25 cellular contexts compared by ENCODE assay signal in genomic region chr2:20990446-20990988, GRCh38. TPM values are rescaled to one million over a fixed set of nuclear protein-coding genes. Genes with fewer than 3 reads are reported as not detected.
DNase-seq lines count a peak whose midpoint lies in the region; ATAC-seq and TF ChIP-seq lines count a peak whose summit lies in the region.
"Had no signal": no experiment of that assay in that cellular context is flagged by ENCODE, and none has a peak within 500 bp of the region (broad histone marks: within the 10 kb centered on the region; RNA-seq: fewer than 3 reads in every experiment).

No MANE protein-coding gene starts in this region.

- H3K9me3 ChIP-seq in HEK293 (ENCODE audit: control insufficient read depth, insufficient read depth, low read depth, low read length) (no peaks in the 10 kb centered on the region), aorta (ENCODE audit: control insufficient read depth, low read length) (no peaks in the 10 kb centered on the region)
- H3K9me3 ChIP-seq: left lung had no signal

- POLR2A ChIA-PET in HEK293 (lab: Yijun Ruan, JAX): no interaction called here

- H3K4me1 Mint-ChIP-seq in chondrocyte (ENCODE audit: low read depth) (peaks cover 55% of the 10 kb centered on the region), progenitor cell of endocrine pancreas (ENCODE audit: low read depth) (no peaks in the 10 kb centered on the region)
- H3K4me1 Mint-ChIP-seq: activated CD4-positive, alpha-beta T cell treated with anti-CD3 and anti-CD28 coated beads for 36 hours; activated naive CD8-positive, alpha-beta T cell treated with anti-CD3 and anti-CD28 coated beads, Interleukin-2, amount 10 ng/mL, durations not matched to agents 7 days and 5 days; CD14-positive monocyte; naive thymus-derived CD4-positive, alpha-beta T cell had no signal

- 82 to 85% methylated on average over 12 of the region's 12 CpGs for WGBS in aorta, 2 donors

- H3K27ac Mint-ChIP-seq in chondrocyte (ENCODE audit: unreplicated experiment): peak overlapping the region; percentile 69
- H3K27ac Mint-ChIP-seq in progenitor cell of endocrine pancreas: peak overlapping the region; percentile 19
- H3K27ac Mint-ChIP-seq: activated CD4-positive, alpha-beta T cell treated with anti-CD3 and anti-CD28 coated beads for 36 hours; activated naive CD8-positive, alpha-beta T cell treated with anti-CD3 and anti-CD28 coated beads, Interleukin-2, amount 10 ng/mL, durations not matched to agents 7 days and 5 days; CD14-positive monocyte; naive thymus-derived CD4-positive, alpha-beta T cell; T-helper 2 cell treated with Interferon-gamma antibody and Interleukin-4, amounts not matched to agents 5 μg/mL and 100 μg/mL, for 36 hours had no signal

- H3K4me3 Mint-ChIP-seq in chondrocyte (ENCODE audit: unreplicated experiment) (no peak overlapping the region), progenitor cell of endocrine pancreas (ENCODE audit: low read depth) (no peak overlapping the region)
- H3K4me3 Mint-ChIP-seq: activated CD4-positive, alpha-beta T cell treated with anti-CD3 and anti-CD28 coated beads for 36 hours; activated naive CD8-positive, alpha-beta T cell treated with anti-CD3 and anti-CD28 coated beads, Interleukin-2, amount 10 ng/mL, durations not matched to agents 7 days and 5 days; CD14-positive monocyte; naive thymus-derived CD4-positive, alpha-beta T cell; T-helper 2 cell treated with Interferon-gamma antibody and Interleukin-4, amounts not matched to agents 5 μg/mL and 100 μg/mL, for 36 hours had no signal

- H3K36me3 Mint-ChIP-seq in chondrocyte (ENCODE audit: low read depth) (no peaks in the 10 kb centered on the region), progenitor cell of endocrine pancreas (ENCODE audit: insufficient read depth) (no peaks in the 10 kb centered on the region)
- H3K36me3 Mint-ChIP-seq: activated naive CD8-positive, alpha-beta T cell treated with anti-CD3 and anti-CD28 coated beads, Interleukin-2, amount 10 ng/mL, durations not matched to agents 7 days and 5 days; CD14-positive monocyte; naive thymus-derived CD4-positive, alpha-beta T cell had no signal

- peaks cover 4% of the 10 kb centered on the region for H3K27me3 Mint-ChIP-seq in chondrocyte (ENCODE audit: low read depth)
- peaks cover 20% of the 10 kb centered on the region for H3K27me3 Mint-ChIP-seq in progenitor cell of endocrine pancreas
- H3K27me3 Mint-ChIP-seq: activated naive CD8-positive, alpha-beta T cell treated with anti-CD3 and anti-CD28 coated beads, Interleukin-2, amount 10 ng/mL, durations not matched to agents 7 days and 5 days had no signal

- ATAC-seq in aorta (ENCODE audit: low FRiP score) (no peak), GM21825 (IDR thresholded peaks at IDR 0.05; ENCODE audit: unreplicated experiment) (no peak)
- ATAC-seq: activated CD4-positive, alpha-beta T cell treated with anti-CD3 and anti-CD28 coated beads for 36 hours; left lung; naive thymus-derived CD4-positive, alpha-beta T cell had no signal

- intact Hi-C loops in aorta (cut with DNase I): loop anchor here in 1 of 2 donors (5.0 kb wide), 1 partner anchor 37 kb away; no protein-coding TSS in a partner anchor

- CTCF ChIA-PET in HEK293 (lab: Yijun Ruan, JAX): no interaction called here

- H3K4me3 ChIP-seq in HEK293 (ENCODE audit: low read depth, low read length) (no peak overlapping the region), aorta (ENCODE audit: low read length in 2 of 2) (no peak overlapping the region)
- H3K4me3 ChIP-seq: dorsolateral prefrontal cortex, left lung had no signal

- H3K4me1 ChIP-seq in HEK293 (ENCODE audit: control insufficient read depth, insufficient read depth, low read length): no peaks in the 10 kb centered on the region
- no peaks in the 10 kb centered on the region for H3K4me1 ChIP-seq in aorta (ENCODE audit: control insufficient read depth in 1 of 2, insufficient read depth in 2 of 2, low read length in 2 of 2)
- H3K4me1 ChIP-seq: left lung had no signal

- H3K36me3 ChIP-seq in HEK293 (ENCODE audit: control insufficient read depth in 2 of 2, insufficient read depth in 1 of 2, low read length in 2 of 2) (no peaks in the 10 kb centered on the region), aorta (ENCODE audit: control insufficient read depth in 1 of 2, insufficient read depth in 2 of 2, low read length in 1 of 2) (no peaks in the 10 kb centered on the region)
- H3K36me3 ChIP-seq: left lung had no signal

- no peak for TF ChIP-seq CTCF in HEK293 (tag by site-specific recombination; IDR thresholded peaks at IDR 0.05)
- TF ChIP-seq CTCF in chondrocyte (IDR thresholded peaks at IDR 0.05): no peak
- no peak for TF ChIP-seq CTCF in progenitor cell of endocrine pancreas (IDR thresholded peaks at IDR 0.05; ENCODE audit: unreplicated experiment)

- H3K27me3 ChIP-seq in aorta (ENCODE audit: control insufficient read depth in 1 of 2, insufficient read depth in 2 of 2, low read length in 1 of 2): no peaks in the 10 kb centered on the region
- H3K27me3 ChIP-seq: left lung had no signal

- H3K9me3 Mint-ChIP-seq in chondrocyte (ENCODE audit: low read depth) (no peaks in the 10 kb centered on the region), progenitor cell of endocrine pancreas (ENCODE audit: low read depth) (no peaks in the 10 kb centered on the region)
- H3K9me3 Mint-ChIP-seq: activated naive CD8-positive, alpha-beta T cell treated with anti-CD3 and anti-CD28 coated beads, Interleukin-2, amount 10 ng/mL, durations not matched to agents 7 days and 5 days; T-helper 2 cell treated with Interferon-gamma antibody and Interleukin-4, amounts not matched to agents 5 μg/mL and 100 μg/mL, for 36 hours had no signal

- H3K27ac ChIP-seq in HEK293 (ENCODE audit: extremely low read depth, low read depth, low read length) (no peak overlapping the region), aorta (ENCODE audit: low read depth in 1 of 2, low read length in 2 of 2) (no peak overlapping the region)
- H3K27ac ChIP-seq: dorsolateral prefrontal cortex, KMS-11, left lung had no signal

- DNase-seq in NCI-H2107 (lab: John Stamatoyannopoulos, UW): peak; percentile 6
- DNase-seq in chondrocyte (ENCODE audit: low spot score): no peak
- no peak for DNase-seq in progenitor cell of endocrine pancreas (ENCODE audit: low spot score, unreplicated experiment)
- DNase-seq in aorta: no peak
- no peak for DNase-seq in Kasumi-1 (lab: John Stamatoyannopoulos, UW)
- DNase-seq in stimulated activated CD4-positive, alpha-beta T cell treated with anti-CD3 and anti-CD28 coated beads, Interleukin-1b, Interleukin-23, amount 100 ng/mL, for 48 hours: no peak
- DNase-seq: activated CD4-positive, alpha-beta T cell treated with anti-CD3 and anti-CD28 coated beads for 36 hours; activated CD8-positive, alpha-beta memory T cell treated with anti-CD3 and anti-CD28 coated beads for 24 hours; activated effector memory CD4-positive, alpha-beta T cell treated with anti-CD3 and anti-CD28 coated beads, Interleukin-2, amount 50 U/mL, for 16 hours; activated naive CD8-positive, alpha-beta T cell treated with anti-CD3 and anti-CD28 coated beads, Interleukin-2, amount 10 ng/mL, durations not matched to agents 7 days and 5 days; cerebellar nuclear complex; dorsolateral prefrontal cortex; HCEC 1CT; left lung; midbrain; naive thymus-derived CD4-positive, alpha-beta T cell; NCI-H1694; NCI-H226; Right ventricle myocardium superior; stimulated activated CD4-positive, alpha-beta T cell treated with anti-CD3 and anti-CD28 coated beads, Interleukin-4, amount 100 ng/mL, for 1 hour had no signal

TF ChIP-seq in HEK293, 187 proteins besides CTCF, POLR2A, EP300 and RAD21:
- TF ChIP-seq PRDM6 (tag by site-specific recombination; IDR thresholded peaks at IDR 0.05) (0 out of 2 replicates have a peak, but pooled peaks have one; percentile 28), RBAK (tag by site-specific recombination; IDR thresholded peaks at IDR 0.05) (no peak), ZIC2 (tag by site-specific recombination; IDR thresholded peaks at IDR 0.05) (peak; percentile 71), ZSCAN4 (tag by site-specific recombination; IDR thresholded peaks at IDR 0.05) (no peak), YY2 (tag by site-specific recombination; IDR thresholded peaks at IDR 0.05) (no peak), ZNF354C (tag by site-specific recombination; IDR thresholded peaks at IDR 0.05; ENCODE audit: borderline replicate concordance, low read depth) (no peak), OSR2 (tag by site-specific recombination; IDR thresholded peaks at IDR 0.05) (no peak), ZNF670 (tag by site-specific recombination; IDR thresholded peaks at IDR 0.05; ENCODE audit: low read depth) (no peak), SCRT1 (tag by site-specific recombination; IDR thresholded peaks at IDR 0.05; ENCODE audit: borderline replicate concordance) (no peak), ZNF629 (tag by site-specific recombination; IDR thresholded peaks at IDR 0.05) (no peak), ZNF266 (tag by site-specific recombination; IDR thresholded peaks at IDR 0.05; ENCODE audit: low read depth) (no peak)

RNA-seq across cellular contexts. Expression of gene APOB, which starts 53.4 kb away (rescaled TPM):
- total RNA-seq in chondrocyte (0.23 to 0.32 TPM (median 0.31 TPM) in 3 replicates), progenitor cell of endocrine pancreas (15.6 and 22.2 TPM in 2 replicates), aorta (1 to 10 TPM; 4.7 to 5.9 TPM)
- 1 to 10 TPM in 1 of 2 donors, under 1 TPM in 1; 0.38 to 8.8 TPM for polyA plus RNA-seq in aorta
- total RNA-seq: activated CD4-positive, alpha-beta T cell treated with anti-CD3 and anti-CD28 coated beads for 36 hours; activated naive CD8-positive, alpha-beta T cell treated with anti-CD3 and anti-CD28 coated beads, Interleukin-2, amount 10 ng/mL, durations not matched to agents 7 days and 5 days; naive thymus-derived CD4-positive, alpha-beta T cell had no signal
- polyA plus RNA-seq: naive thymus-derived CD4-positive, alpha-beta T cell had no signal
